ENCODE assay signal across 17 cellular contexts in genomic region chr19:51808333-51808986, GRCh38. TPM values are rescaled to one million over a fixed set of nuclear protein-coding genes. Genes with fewer than 3 reads are reported as not detected.
DNase-seq lines count a peak whose midpoint lies in the region; ATAC-seq, FAIRE-seq and TF ChIP-seq lines count a peak whose summit lies in the region.
"Had no signal": no experiment of that assay in that cellular context is flagged by ENCODE, and none has a peak within 500 bp of the region (broad histone marks: within the 10 kb centered on the region; RNA-seq: fewer than 3 reads in every experiment).

No MANE protein-coding gene starts in this region.

- no peak overlapping the region for H3K14ac ChIP-seq in mesenchymal stem cell (ENCODE audit: low read length in 2 of 2)

- no peaks in the 10 kb centered on the region for H3K27me3 ChIP-seq in HUES6 (ENCODE audit: control insufficient read depth, insufficient read depth, low read length)
- H3K27me3 ChIP-seq in K562 (ENCODE audit: control insufficient read depth in 2 of 2, insufficient read depth in 2 of 2, low read length in 2 of 2) = no peaks in the 10 kb centered on the region
- H3K27me3 ChIP-seq in mesenchymal stem cell (ENCODE audit: control insufficient read depth in 1 of 2, insufficient read depth in 1 of 2, low read length in 2 of 2) = no peaks in the 10 kb centered on the region

- H3K36me3 ChIP-seq in HUES6 (ENCODE audit: control insufficient read depth, insufficient read depth, low read length) (no peaks in the 10 kb centered on the region), K562 (ENCODE audit: control insufficient read depth, insufficient read depth, low read length) (no peaks in the 10 kb centered on the region), mesenchymal stem cell (ENCODE audit: control insufficient read depth in 1 of 2, insufficient read depth in 2 of 2, low read depth in 1 of 2, low read length in 2 of 2) (no peaks in the 10 kb centered on the region)

- H3K23ac ChIP-seq in mesenchymal stem cell (ENCODE audit: low read length in 2 of 2) = no peak overlapping the region

- no peak overlapping the region for H2BK12ac ChIP-seq in mesenchymal stem cell (ENCODE audit: low read length in 2 of 2)

- no peak for TF ChIP-seq EP300 in K562 (IDR thresholded peaks at IDR 0.05; ENCODE audit: low read length)

- H3K27ac ChIP-seq in HUES6 (ENCODE audit: low read depth, low read length) (peak overlapping the region; percentile 95; the same call in 1 of the 2 replicates), K562 (ENCODE audit: extremely low read depth, low read depth, low read length) (peak overlapping the region; percentile 67; the same call in 2 of the 3 replicates), mesenchymal stem cell (ENCODE audit: low read length, poor library complexity, severe bottlenecking) (no peak overlapping the region)
- H3K27ac ChIP-seq: 22Rv1 had no signal

- no peaks in the 10 kb centered on the region for H3K9me1 ChIP-seq in K562 (ENCODE audit: control insufficient read depth, insufficient read depth, low read length)

- no peak overlapping the region for H3K4ac ChIP-seq in mesenchymal stem cell (ENCODE audit: low read depth in 1 of 2, low read length in 2 of 2)

- H4K20me1 ChIP-seq in K562 (replicated peaks; ENCODE audit: control insufficient read depth, insufficient read depth, low read length) = no peaks in the 10 kb centered on the region

- no peak overlapping the region for H2AK5ac ChIP-seq in mesenchymal stem cell (ENCODE audit: low read length, severe bottlenecking)

- peak; percentile 57 for FAIRE-seq in K562 (lab: Jason Lieb, UNC)
- FAIRE-seq: small intestine had no signal

- intact Hi-C loops in K562 (cut with micrococcal nuclease) = loop anchor here (1.0 to 5.0 kb wide), 3 partner anchors 30 to 471 kb away; no protein-coding TSS in a partner anchor

- no peak overlapping the region for H2BK15ac ChIP-seq in mesenchymal stem cell (ENCODE audit: low read depth, poor library complexity, severe bottlenecking)

- H3K4me1 ChIP-seq in HUES6 (ENCODE audit: control insufficient read depth, insufficient read depth, low read length) = peaks cover 19% of the 10 kb centered on the region; the same call in 1 of the 2 replicates
- peaks cover 5 to 55% of the 10 kb centered on the region in 2 experiments; a peak in 4 of 5 replicates for H3K4me1 ChIP-seq in K562 (replicated peaks in 1 of 2; ENCODE audit: control insufficient read depth in 2 of 2, insufficient read depth in 2 of 2, low read length in 2 of 2)
- no peaks in the 10 kb centered on the region for H3K4me1 ChIP-seq in mesenchymal stem cell (ENCODE audit: control insufficient read depth, insufficient read depth, low read depth, low read length)

- H2BK5ac ChIP-seq in mesenchymal stem cell (ENCODE audit: low read depth, low read length, poor library complexity, severe bottlenecking) = no peak overlapping the region

- CTCF ChIA-PET in K562 (lab: Yijun Ruan, JAX; ENCODE audit: low intra/inter-chr PET ratio) = interaction anchor here (0.6 to 1.2 kb wide), 4 partner anchors 9 to 508 kb away, joined by 3 to 4 read pairs (median 3); no protein-coding TSS in a partner anchor

- TF ChIP-seq RAD21 in K562 (CRISPR knock-in tag; conservative IDR thresholded peaks at IDR 0.05 in 1 of 2, IDR thresholded peaks at IDR 0.05 in 1 of 2) = peak; percentile 49 to 82

- ATAC-seq in K562 (peak; percentile 65), GM18861 (IDR thresholded peaks at IDR 0.05; ENCODE audit: unreplicated experiment) (no peak), GM19467 (IDR thresholded peaks at IDR 0.05; ENCODE audit: unreplicated experiment) (no peak), left lobe of liver (no peak)
- ATAC-seq: activated CD8-positive, alpha-beta T cell treated with anti-CD3 and anti-CD28 coated beads, Interleukin-2, amount 10 ng/mL, durations not matched to agents 7 days and 5 days; effector memory CD8-positive, alpha-beta T cell; naive thymus-derived CD4-positive, alpha-beta T cell had no signal

- peak; percentile 18 for DNase-seq in DMS 273 (lab: John Stamatoyannopoulos, UW; ENCODE audit: unreplicated experiment)
- DNase-seq in DMS 273 treated with DMSO at 0.1 percent for 48 hours (lab: John Stamatoyannopoulos, UW) = no peak
- DNase-seq in K562 (ENCODE audit: extremely low read depth in 1 of 4, low spot score in 3 of 4) = peak in 2 of 4 experiments; percentile 40 to 74
- no peak for DNase-seq in mesenchymal stem cell
- DNase-seq in left lobe of liver (ENCODE audit: low spot score) = no peak
- DNase-seq: activated CD8-positive, alpha-beta T cell treated with anti-CD3 and anti-CD28 coated beads, Interleukin-2, amount 10 ng/mL, durations not matched to agents 7 days and 5 days; activated naive CD8-positive, alpha-beta T cell treated with anti-CD3 and anti-CD28 coated beads, Interleukin-2, amount 10 ng/mL, durations not matched to agents 7 days and 5 days; effector memory CD8-positive, alpha-beta T cell; GF-D8; Kasumi-1; naive thymus-derived CD4-positive, alpha-beta T cell; small intestine had no signal

- H3K4me3 ChIP-seq in HUES6 (ENCODE audit: low read depth, low read length) (no peak overlapping the region), K562 (no peak overlapping the region), mesenchymal stem cell (ENCODE audit: insufficient read depth in 1 of 2, low read depth in 1 of 2, low read length in 2 of 2) (no peak overlapping the region)

- 26% methylated on average over 8 of the region's 8 CpGs for WGBS in K562 (ENCODE audit: insufficient coverage, low coverage, missing lambda C conversion rate)
- 78% methylated on average over 7 of the region's 8 CpGs for WGBS in mesenchymal stem cell

- no TSS peak for BruUV-seq in K562 (replicated peaks; lab: Mats Ljungman, UMichigan)

- in situ Hi-C loops in K562 (cut with MboI) = no loop called here

- POLR2A ChIA-PET in K562 (lab: Yijun Ruan, JAX) = interaction anchor here (0.6 to 1.8 kb wide), 7 partner anchors 9 to 426 kb away, joined by 3 to 9 read pairs (median 3); no protein-coding TSS in a partner anchor

- no peak overlapping the region for H4K91ac ChIP-seq in mesenchymal stem cell (ENCODE audit: low read length)

- no peak overlapping the region for H3K18ac ChIP-seq in mesenchymal stem cell (ENCODE audit: low read depth in 1 of 2, low read length in 2 of 2)

- H3K4me2 ChIP-seq in K562 (ENCODE audit: insufficient read depth, low read length) (peak overlapping the region; percentile 19; the same call in 1 of the 2 replicates), mesenchymal stem cell (ENCODE audit: low read length, poor library complexity, severe bottlenecking) (no peak overlapping the region)

- H3K9ac ChIP-seq in HUES6 (ENCODE audit: low read length) (peak overlapping the region; percentile 66), K562 (ENCODE audit: insufficient read depth in 1 of 2, low read depth in 2 of 2, low read length in 2 of 2) (peak overlapping the region in 1 of 2 experiments; percentile 29; a peak in 1 of 4 replicates), mesenchymal stem cell (ENCODE audit: low read length) (peak overlapping the region; percentile 40)

- H4K8ac ChIP-seq in mesenchymal stem cell (ENCODE audit: low read length) = no peak overlapping the region

- peak; percentile 42 to 71 (median 45); a peak in 4 of 6 replicates for TF ChIP-seq CTCF in K562 (IDR thresholded peaks at IDR 0.05 in 2 of 3, conservative IDR thresholded peaks at IDR 0.05 in 1 of 3; ENCODE audit: insufficient read depth in 2 of 3, low read depth in 1 of 3, low read length in 3 of 3)

- no peaks in the 10 kb centered on the region for H3K79me2 ChIP-seq in K562 (ENCODE audit: control insufficient read depth, insufficient read depth, low read length)

- no peak overlapping the region for H2BK120ac ChIP-seq in mesenchymal stem cell (ENCODE audit: low read depth, low read length)

- H2AFZ ChIP-seq in K562 (ENCODE audit: low read depth, low read length) = peak overlapping the region; percentile 62
- H2AFZ ChIP-seq in mesenchymal stem cell (ENCODE audit: low read depth, low read length) = no peak overlapping the region

- peaks cover 47% of the 10 kb centered on the region for H3K9me3 ChIP-seq in HUES6 (ENCODE audit: control insufficient read depth, insufficient read depth, low read depth, low read length)
- peaks cover 2% of the 10 kb centered on the region; the same call in 1 of the 2 replicates for H3K9me3 ChIP-seq in K562 (replicated peaks; ENCODE audit: control insufficient read depth, insufficient read depth, low read depth, low read length)
- H3K9me3 ChIP-seq in mesenchymal stem cell (ENCODE audit: control insufficient read depth, low read length) = no peaks in the 10 kb centered on the region

- TF ChIP-seq POLR2A in K562 (conservative IDR thresholded peaks at IDR 0.05) = no peak

- H3K79me1 ChIP-seq in mesenchymal stem cell (replicated peaks; ENCODE audit: low read length, poor library complexity, severe bottlenecking) = no peaks in the 10 kb centered on the region

RNA-seq across cellular contexts. Expression of gene FPR3, which starts 13.5 kb away (rescaled TPM):
- 0.55 and 0.60 TPM in 2 replicates for total RNA-seq in K562 (2011; cell fraction: chromatin; rRNA removed; ENCODE audit: low replicate concordance)
- 0.33 and 0.39 TPM in 2 replicates for total RNA-seq in K562 (2011; cell fraction: nucleolus; rRNA removed)
- 0.29 and 0.53 TPM in 2 replicates for total RNA-seq in K562 (2011; cell fraction: nucleoplasm; rRNA removed)
- total RNA-seq in K562 (2014; rRNA removed) (0.09 and 0.41 TPM in 2 replicates), K562 (2014; rRNA removed; fragmentation: Illumina TruSeq; extraction: Trizol) (0.22 and 0.35 TPM in 2 replicates), K562 (2015; rRNA removed; fragmentation: Illumina TruSeq; extraction: Trizol) (0.51 and 0.57 TPM in 2 replicates), K562 (2021) (0.13 and 0.22 TPM in 2 replicates), left lobe of liver (1.6 TPM)
- polyA plus RNA-seq in K562 (2011; rRNA removed) (0.45 and 1.3 TPM in 2 replicates), K562 (2014; fragmentation: Illumina TruSeq; extraction: Trizol) (0.22 and 0.39 TPM in 2 replicates), K562 (2014; fragmentation: Nextera tagmentation; extraction: Ambion mirVana) (under 1 TPM in 1 of 2 experiments, not detected in 1; 0.08 TPM), K562 (2014; rRNA removed) (0.24 and 0.25 TPM in 2 replicates)
- 0.07 and 1.4 TPM in 2 replicates for polyA plus RNA-seq in K562 (2011; cell fraction: cytosol; rRNA removed)
- 0.10 and 0.67 TPM in 2 replicates for polyA plus RNA-seq in K562 (2011; cell fraction: nucleus; rRNA removed)
- 1.8 and 2.3 TPM in 2 replicates for polyA plus RNA-seq in K562 (2012)
- 0.42 and 1.8 TPM in 2 replicates for polyA minus RNA-seq in K562 (2011; rRNA and poly(A)+ RNA removed)
- 0.64 TPM in 1 of 2 replicates, not detected in the other for polyA minus RNA-seq in K562 (2011; cell fraction: cytosol; rRNA and poly(A)+ RNA removed)
- polyA minus RNA-seq in K562 (2011; cell fraction: nucleus; rRNA and poly(A)+ RNA removed) = 0.13 and 0.67 TPM in 2 replicates
- not detected for polyA plus RNA-seq in mesenchymal stem cell (2013, experiment 1 of 2)
- polyA plus RNA-seq in mesenchymal stem cell (2013, experiment 2 of 2) = not detected
- total RNA-seq: activated CD8-positive, alpha-beta T cell treated with anti-CD3 and anti-CD28 coated beads, Interleukin-2, amount 10 ng/mL, durations not matched to agents 7 days and 5 days; NCI-H460 had no signal
- polyA plus RNA-seq: naive thymus-derived CD4-positive, alpha-beta T cell had no signal

RNA-seq across cellular contexts. Expression of gene FPR2, which starts 47.5 kb away (rescaled TPM):
- total RNA-seq in K562 (2011; cell fraction: chromatin; rRNA removed; ENCODE audit: low replicate concordance) = not detected in 2 replicates
- total RNA-seq in K562 (2011; cell fraction: nucleolus; rRNA removed) = not detected in 2 replicates
- not detected in 2 replicates for total RNA-seq in K562 (2011; cell fraction: nucleoplasm; rRNA removed)
- not detected in 2 replicates for total RNA-seq in K562 (2014; rRNA removed)
- total RNA-seq in K562 (2014; rRNA removed; fragmentation: Illumina TruSeq; extraction: Trizol) = not detected in 2 replicates
- total RNA-seq in K562 (2015; rRNA removed; fragmentation: Illumina TruSeq; extraction: Trizol) = not detected in 2 replicates
- not detected in 2 replicates for total RNA-seq in K562 (2021)
- polyA plus RNA-seq in K562 (2011; rRNA removed) = not detected in 2 replicates
- 0.07 TPM in 1 of 2 replicates, not detected in the other for polyA plus RNA-seq in K562 (2011; cell fraction: cytosol; rRNA removed)
- not detected in 2 replicates for polyA plus RNA-seq in K562 (2011; cell fraction: nucleus; rRNA removed)
- polyA plus RNA-seq in K562 (2012) = 0.04 and 0.12 TPM in 2 replicates
- not detected in 2 replicates for polyA plus RNA-seq in K562 (2014; fragmentation: Illumina TruSeq; extraction: Trizol)
- polyA plus RNA-seq in K562 (2014; fragmentation: Nextera tagmentation; extraction: Ambion mirVana) = under 1 TPM; 0.03 to 0.07 TPM
- polyA plus RNA-seq in K562 (2014; rRNA removed) = 0.15 and 0.19 TPM in 2 replicates
- polyA minus RNA-seq in K562 (2011; rRNA and poly(A)+ RNA removed) = not detected in 2 replicates
- polyA minus RNA-seq in K562 (2011; cell fraction: cytosol; rRNA and poly(A)+ RNA removed) = not detected in 2 replicates
- not detected in 2 replicates for polyA minus RNA-seq in K562 (2011; cell fraction: nucleus; rRNA and poly(A)+ RNA removed)
- not detected for polyA plus RNA-seq in mesenchymal stem cell (2013, experiment 1 of 2)
- polyA plus RNA-seq in mesenchymal stem cell (2013, experiment 2 of 2) = not detected
- 0.73 TPM for total RNA-seq in left lobe of liver
- total RNA-seq: activated CD8-positive, alpha-beta T cell treated with anti-CD3 and anti-CD28 coated beads, Interleukin-2, amount 10 ng/mL, durations not matched to agents 7 days and 5 days; activated naive CD8-positive, alpha-beta T cell treated with anti-CD3 and anti-CD28 coated beads, Interleukin-2, amount 10 ng/mL, durations not matched to agents 7 days and 5 days; NCI-H460 had no signal
- polyA plus RNA-seq: naive thymus-derived CD4-positive, alpha-beta T cell had no signal

RNA-seq across cellular contexts. Expression of gene FPR1, which starts 56.8 kb away (rescaled TPM):
- total RNA-seq in K562 (2011; cell fraction: chromatin; rRNA removed; ENCODE audit: low replicate concordance) = not detected in 2 replicates
- not detected in 2 replicates for total RNA-seq in K562 (2011; cell fraction: nucleolus; rRNA removed)
- total RNA-seq in K562 (2011; cell fraction: nucleoplasm; rRNA removed) = not detected in 2 replicates
- total RNA-seq in K562 (2014; rRNA removed) (not detected in 2 replicates), K562 (2014; rRNA removed; fragmentation: Illumina TruSeq; extraction: Trizol) (not detected in 2 replicates), K562 (2015; rRNA removed; fragmentation: Illumina TruSeq; extraction: Trizol) (0.25 TPM in 1 of 2 replicates, not detected in the other), K562 (2021) (0.18 TPM in 1 of 2 replicates, not detected in the other), left lobe of liver (1.4 TPM)
- polyA plus RNA-seq in K562 (2011; rRNA removed) (0.04 TPM in 1 of 2 replicates, not detected in the other), K562 (2014; fragmentation: Illumina TruSeq; extraction: Trizol) (0.06 and 0.12 TPM in 2 replicates), K562 (2014; fragmentation: Nextera tagmentation; extraction: Ambion mirVana) (under 1 TPM; 0.10 to 0.14 TPM), K562 (2014; rRNA removed) (1.7 TPM in 1 of 2 replicates, not detected in the other)
- polyA plus RNA-seq in K562 (2011; cell fraction: cytosol; rRNA removed) = 0.07 and 0.12 TPM in 2 replicates
- not detected in 2 replicates for polyA plus RNA-seq in K562 (2011; cell fraction: nucleus; rRNA removed)
- 0.07 and 0.19 TPM in 2 replicates for polyA plus RNA-seq in K562 (2012)
- polyA minus RNA-seq in K562 (2011; rRNA and poly(A)+ RNA removed) = 0.14 and 0.15 TPM in 2 replicates
- not detected in 2 replicates for polyA minus RNA-seq in K562 (2011; cell fraction: cytosol; rRNA and poly(A)+ RNA removed)
- polyA minus RNA-seq in K562 (2011; cell fraction: nucleus; rRNA and poly(A)+ RNA removed) = not detected in 2 replicates
- not detected for polyA plus RNA-seq in mesenchymal stem cell (2013, experiment 1 of 2)
- not detected for polyA plus RNA-seq in mesenchymal stem cell (2013, experiment 2 of 2)
- total RNA-seq: activated CD8-positive, alpha-beta T cell treated with anti-CD3 and anti-CD28 coated beads, Interleukin-2, amount 10 ng/mL, durations not matched to agents 7 days and 5 days; activated naive CD8-positive, alpha-beta T cell treated with anti-CD3 and anti-CD28 coated beads, Interleukin-2, amount 10 ng/mL, durations not matched to agents 7 days and 5 days; NCI-H460 had no signal
